ENCODE assay signal across 11 cellular contexts in the genomic region with DNA sequence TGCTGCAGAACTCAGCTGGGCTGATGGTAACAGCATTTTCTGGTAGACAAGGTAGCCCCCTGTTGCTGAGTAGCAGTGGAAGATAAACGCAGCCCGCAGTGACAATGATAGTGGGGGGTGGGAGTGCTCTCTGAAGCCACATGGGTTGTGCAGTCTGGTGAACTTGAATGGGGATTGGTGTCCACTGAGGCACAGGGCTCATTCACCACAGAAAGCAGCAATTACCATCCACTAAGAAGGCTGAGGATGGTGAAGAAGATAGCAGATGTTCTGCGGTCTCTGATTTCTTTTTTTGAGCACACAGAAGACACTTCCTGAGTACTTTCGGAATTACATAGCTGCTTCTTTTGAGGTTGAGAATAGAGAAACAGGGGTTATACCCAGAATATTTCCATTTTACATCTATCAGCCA.
A peak's percentile ranks its signal among the peaks of the same experiment; 100 is the strongest.
DNase-seq lines count a peak whose midpoint lies in the region; ATAC-seq and TF ChIP-seq lines count a peak whose summit lies in the region.
"Had no signal": no experiment of that assay in that cellular context is flagged by ENCODE, and none has a peak within 500 bp of the region (broad histone marks: within the 10 kb centered on the region; RNA-seq: fewer than 3 reads in every experiment).

No MANE protein-coding gene starts in this region.

- H3K4me1 Mint-ChIP-seq in natural killer cell treated with Interleukin-12 subunit alpha and Interleukin-12 subunit beta and Interleukin-15 and Interleukin-18, amount 100 ng/mL, for 72 hours (ENCODE audit: low read depth in 2 of 2), result no peaks in the 10 kb centered on the region
- H3K4me1 Mint-ChIP-seq: stimulated activated naive CD8-positive, alpha-beta T cell treated with anti-CD3 and anti-CD28 coated beads, Interleukin-15, amount 100 ng/mL, for 72 hours had no signal

- no peaks in the 10 kb centered on the region for H3K27me3 Mint-ChIP-seq in natural killer cell treated with Interleukin-12 subunit alpha and Interleukin-12 subunit beta and Interleukin-15 and Interleukin-18, amount 100 ng/mL, for 72 hours
- H3K27me3 Mint-ChIP-seq: stimulated activated naive CD8-positive, alpha-beta T cell treated with anti-CD3 and anti-CD28 coated beads, Interleukin-15, amount 100 ng/mL, for 72 hours had no signal

- TF ChIP-seq CTCF in esophagus squamous epithelium (IDR thresholded peaks at IDR 0.05) (no peak), PC-9 (conservative IDR thresholded peaks at IDR 0.05) (no peak)

- H3K4me3 Mint-ChIP-seq in natural killer cell treated with Interleukin-12 subunit alpha and Interleukin-12 subunit beta and Interleukin-15 and Interleukin-18, amount 100 ng/mL, for 72 hours, result no peak overlapping the region
- H3K4me3 Mint-ChIP-seq: stimulated activated naive CD8-positive, alpha-beta T cell treated with anti-CD3 and anti-CD28 coated beads, Interleukin-15, amount 100 ng/mL, for 72 hours had no signal

- peaks cover 13% of the 10 kb centered on the region for H3K9me3 Mint-ChIP-seq in natural killer cell treated with Interleukin-12 subunit alpha and Interleukin-12 subunit beta and Interleukin-15 and Interleukin-18, amount 100 ng/mL, for 72 hours

- no peaks in the 10 kb centered on the region for H3K9me2 ChIP-seq in PC-9 (ENCODE audit: insufficient read depth)

- TF ChIP-seq POLR2A in esophagus squamous epithelium (IDR thresholded peaks at IDR 0.05), result no peak

- no peak overlapping the region for H3K4me3 ChIP-seq in esophagus squamous epithelium
- no peak overlapping the region for H3K4me3 ChIP-seq in PC-9

- ATAC-seq in GM19372 (IDR thresholded peaks at IDR 0.05; ENCODE audit: low read depth, unreplicated experiment), result peak; percentile 74
- ATAC-seq in HG02678 (IDR thresholded peaks at IDR 0.05; ENCODE audit: unreplicated experiment), result peak; percentile 74
- ATAC-seq in HG03565 (IDR thresholded peaks at IDR 0.05; ENCODE audit: unreplicated experiment), result peak; percentile 77
- no peak for ATAC-seq in natural killer cell treated with Interleukin-12 subunit alpha and Interleukin-12 subunit beta and Interleukin-15 and Interleukin-18, amount 100 ng/mL, for 72 hours
- ATAC-seq: stimulated activated naive CD8-positive, alpha-beta T cell treated with anti-CD3 and anti-CD28 coated beads, Interleukin-15, amount 100 ng/mL, for 72 hours had no signal

- 82 to 83% methylated on average over 4 of the region's 4 CpGs for WGBS in esophagus squamous epithelium, 2 donors

- DNase-seq in HK-2 (ENCODE audit: unreplicated experiment) (no peak), esophagus squamous epithelium (lab: John Stamatoyannopoulos, UW) (no peak), PC-9 (no peak)
- no peak for DNase-seq in natural killer cell treated with Interleukin-12 subunit alpha and Interleukin-12 subunit beta and Interleukin-15 and Interleukin-18, amount 100 ng/mL, for 72 hours (ENCODE audit: low spot score)
- DNase-seq: activated CD4-positive, CD25-positive, alpha-beta regulatory T cell treated with anti-CD3 and anti-CD28 coated beads, Interleukin-2, amount 50 U/mL, for 72 hours; activated gamma-delta T cell; SIG-M5; stimulated activated naive CD8-positive, alpha-beta T cell treated with anti-CD3 and anti-CD28 coated beads, Interleukin-15, amount 100 ng/mL, for 72 hours had no signal

- intact Hi-C loops in esophagus squamous epithelium (cut with DNase I) (no loop called here), PC-9 (cut with micrococcal nuclease; ENCODE audit: unreplicated experiment) (no loop called here)

- no peaks in the 10 kb centered on the region for H3K4me1 ChIP-seq in esophagus squamous epithelium
- H3K4me1 ChIP-seq in PC-9 (replicated peaks; ENCODE audit: insufficient read depth), result no peaks in the 10 kb centered on the region

- BruUV-seq in PC-9 (replicated peaks; lab: Mats Ljungman, UMichigan), result no TSS peak

- no peak overlapping the region for H2AFZ ChIP-seq in PC-9

- no peak overlapping the region for H3K4me2 ChIP-seq in PC-9

- H3K27ac ChIP-seq in esophagus squamous epithelium (no peak overlapping the region), PC-9 (no peak overlapping the region)

- POLR2A ChIA-PET in PC-9 (lab: Charles Lee; ENCODE audit: unreplicated experiment), result no interaction called here

- no peaks in the 10 kb centered on the region for H3K79me2 ChIP-seq in PC-9 (ENCODE audit: low read depth)

- no peaks in the 10 kb centered on the region for H3K36me3 ChIP-seq in esophagus squamous epithelium
- no peaks in the 10 kb centered on the region for H3K36me3 ChIP-seq in PC-9 (ENCODE audit: low read depth)

- no peaks in the 10 kb centered on the region for H3F3A ChIP-seq in PC-9 (ENCODE audit: insufficient read depth, low read depth)

- peaks cover 6% of the 10 kb centered on the region for H3K36me3 Mint-ChIP-seq in natural killer cell treated with Interleukin-12 subunit alpha and Interleukin-12 subunit beta and Interleukin-15 and Interleukin-18, amount 100 ng/mL, for 72 hours

- no peak overlapping the region for H3K27ac Mint-ChIP-seq in natural killer cell treated with Interleukin-12 subunit alpha and Interleukin-12 subunit beta and Interleukin-15 and Interleukin-18, amount 100 ng/mL, for 72 hours
- H3K27ac Mint-ChIP-seq: stimulated activated naive CD8-positive, alpha-beta T cell treated with anti-CD3 and anti-CD28 coated beads, Interleukin-15, amount 100 ng/mL, for 72 hours had no signal

- H3K9me3 ChIP-seq in esophagus squamous epithelium (no peaks in the 10 kb centered on the region), PC-9 (ENCODE audit: insufficient read depth, low read depth) (peaks cover 5% of the 10 kb centered on the region; the same call in 1 of the 2 replicates)

- H4K20me1 ChIP-seq in PC-9 (ENCODE audit: insufficient read depth), result no peaks in the 10 kb centered on the region; the same call in 1 of the 2 replicates

- H3K27me3 ChIP-seq in esophagus squamous epithelium (no peaks in the 10 kb centered on the region), PC-9 (ENCODE audit: insufficient read depth, low read depth) (no peaks in the 10 kb centered on the region)

- CTCF ChIA-PET in PC-9 (lab: Charles Lee), result no interaction called here

Comparison
In these comparisons a context has a peak if more than half of its experiments do, and no peak if none do; other contexts are left out.
1. ATAC-seq: peak in GM19372 (single experiment), HG02678 (single experiment) and HG03565 (single experiment); none in natural killer cell treated with Interleukin-12 subunit alpha and Interleukin-12 subunit beta and Interleukin-15 and Interleukin-18, amount 100 ng/mL, for 72 hours (0 of 2).